ENCODE assay signal across 22 cellular contexts in the genomic region with DNA sequence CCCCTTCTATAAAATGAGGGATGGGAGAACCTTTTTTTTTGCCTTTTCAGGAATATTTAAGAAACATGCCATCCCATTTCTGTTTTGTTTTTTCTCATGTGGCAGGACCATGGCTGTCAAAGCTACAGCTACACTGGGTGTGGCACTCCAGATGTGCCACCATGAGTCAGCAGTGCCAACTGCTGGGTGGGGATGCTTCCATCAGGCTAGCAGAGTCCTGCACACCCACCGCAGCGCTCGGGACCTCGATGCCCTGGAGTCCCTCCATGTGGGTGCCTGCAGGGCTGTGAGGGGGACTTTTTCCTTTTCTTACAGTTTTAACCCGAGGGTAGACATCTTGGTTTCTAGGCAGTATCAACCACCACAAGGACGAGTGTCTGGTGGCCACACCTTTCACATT.
"Had no signal": no experiment of that assay in that cellular context is flagged by ENCODE, and none has a peak within 500 bp of the region (broad histone marks: within the 10 kb centered on the region; RNA-seq: fewer than 3 reads in every experiment).

No MANE protein-coding gene starts in this region.

- H3K9me3 Mint-ChIP-seq: memory B cell had no signal

- ATAC-seq: activated naive CD8-positive, alpha-beta T cell treated with anti-CD3 and anti-CD28 coated beads, Interleukin-2, amount 50 U/mL, for 24 hours; activated T-cell treated with anti-CD3 and anti-CD28 coated beads, Interleukin-2, amount 50 U/mL, for 72 hours; left ventricle myocardium superior; stimulated activated naive CD8-positive, alpha-beta T cell treated with anti-CD3 and anti-CD28 coated beads, Interleukin-15, amount 100 ng/mL, for 72 hours had no signal

- H3K9me3 ChIP-seq: prostate gland, uterus had no signal

- DNase-seq: activated CD4-positive, alpha-beta memory T cell treated with anti-CD3 and anti-CD28 coated beads for 36 hours; activated CD4-positive, alpha-beta T cell treated with anti-CD3 and anti-CD28 coated beads for 48 hours; activated effector memory CD4-positive, alpha-beta T cell treated with anti-CD3 and anti-CD28 coated beads, Interleukin-2, amount 50 U/mL, for 16 hours; activated naive CD4-positive, alpha-beta T cell treated with anti-CD3 and anti-CD28 coated beads, Interleukin-2, amount 50 U/mL, for 16 hours; activated naive CD8-positive, alpha-beta T cell treated with anti-CD3 and anti-CD28 coated beads, Interleukin-2, amount 50 U/mL, for 24 hours; activated T-cell treated with anti-CD3 and anti-CD28 coated beads, Interleukin-2, amount 50 U/mL, for 72 hours; cerebellar nuclear complex; effector CD4-positive, alpha-beta T cell; erythroblast; glutamatergic neuron; hippocampal formation; kidney glomerular epithelial cell; left ventricle myocardium superior; naive B cell; stimulated activated CD4-positive, alpha-beta T cell treated with anti-CD3 and anti-CD28 coated beads, Interleukin-1b, Interleukin-23, amount 100 ng/mL, for 48 hours; stimulated activated naive CD8-positive, alpha-beta T cell treated with anti-CD3 and anti-CD28 coated beads, Interleukin-15, amount 100 ng/mL, for 72 hours; tibial artery; uterus had no signal

- H3K4me1 Mint-ChIP-seq: stimulated activated naive CD8-positive, alpha-beta T cell treated with anti-CD3 and anti-CD28 coated beads, Interleukin-15, amount 100 ng/mL, for 72 hours had no signal

- H3K27ac Mint-ChIP-seq: activated CD4-positive, alpha-beta memory T cell treated with anti-CD3 and anti-CD28 coated beads for 36 hours; activated naive CD8-positive, alpha-beta T cell treated with anti-CD3 and anti-CD28 coated beads, Interleukin-2, amount 50 U/mL, for 24 hours; activated T-cell treated with anti-CD3 and anti-CD28 coated beads, Interleukin-2, amount 50 U/mL, for 72 hours; dendritic cell treated with granulocyte-macrophage colony-stimulating factor and Interleukin-4, amounts not matched to agents 40 ng/mL and 50 ng/mL, for 4 days; memory B cell; stimulated activated naive CD8-positive, alpha-beta T cell treated with anti-CD3 and anti-CD28 coated beads, Interleukin-15, amount 100 ng/mL, for 72 hours had no signal

- H3K4me3 Mint-ChIP-seq: activated CD4-positive, alpha-beta memory T cell treated with anti-CD3 and anti-CD28 coated beads for 36 hours; activated naive CD8-positive, alpha-beta T cell treated with anti-CD3 and anti-CD28 coated beads, Interleukin-2, amount 50 U/mL, for 24 hours; activated T-cell treated with anti-CD3 and anti-CD28 coated beads, Interleukin-2, amount 50 U/mL, for 72 hours; dendritic cell treated with granulocyte-macrophage colony-stimulating factor and Interleukin-4, amounts not matched to agents 40 ng/mL and 50 ng/mL, for 4 days; memory B cell; naive B cell; stimulated activated naive CD8-positive, alpha-beta T cell treated with anti-CD3 and anti-CD28 coated beads, Interleukin-15, amount 100 ng/mL, for 72 hours had no signal

- H3K4me1 ChIP-seq: prostate gland, tibial artery, uterus had no signal

- H3K27me3 ChIP-seq: tibial artery, uterus had no signal

- H3K36me3 ChIP-seq: prostate gland, uterus had no signal

- H3K4me3 ChIP-seq: prostate gland, skin epidermis, tibial artery, uterus had no signal

- H3K27ac ChIP-seq: prostate gland, skin epidermis, tibial artery, uterus had no signal

- H3K27me3 Mint-ChIP-seq: activated CD4-positive, alpha-beta memory T cell treated with anti-CD3 and anti-CD28 coated beads for 36 hours; activated naive CD8-positive, alpha-beta T cell treated with anti-CD3 and anti-CD28 coated beads, Interleukin-2, amount 50 U/mL, for 24 hours; dendritic cell treated with granulocyte-macrophage colony-stimulating factor and Interleukin-4, amounts not matched to agents 40 ng/mL and 50 ng/mL, for 4 days; memory B cell; naive B cell; stimulated activated naive CD8-positive, alpha-beta T cell treated with anti-CD3 and anti-CD28 coated beads, Interleukin-15, amount 100 ng/mL, for 72 hours had no signal
